24 cellular contexts compared by ENCODE assay signal in genomic region chr1:170261669-170262068, GRCh38.
DNase-seq lines count a peak whose midpoint lies in the region; ATAC-seq, FAIRE-seq and TF ChIP-seq lines count a peak whose summit lies in the region.
"Had no signal": no experiment of that assay in that cellular context is flagged by ENCODE, and none has a peak within 500 bp of the region (broad histone marks: within the 10 kb centered on the region; RNA-seq: fewer than 3 reads in every experiment).

No MANE protein-coding gene starts in this region.

- H3K4me1 ChIP-seq in osteoblast (ENCODE audit: insufficient read depth, low read length) (peaks cover 4% of the 10 kb centered on the region), colonic mucosa (no peaks in the 10 kb centered on the region)
- H3K4me1 ChIP-seq: BLaER1, body of pancreas, HAP-1, left lung had no signal

- FAIRE-seq in D721Med (lab: Jason Lieb, UNC), result peak; percentile 25
- FAIRE-seq: endothelial cell of umbilical vein, G401.6, GM12878 had no signal

- intact Hi-C loops in colonic mucosa (cut with DNase I), result no loop called here

- no peak overlapping the region for H3K27ac ChIP-seq in osteoblast (ENCODE audit: low read depth, low read length)
- no peak overlapping the region for H3K27ac ChIP-seq in colonic mucosa
- H3K27ac ChIP-seq: BLaER1, body of pancreas, left lung, neutrophil, tibial nerve had no signal

- H3K4me2 ChIP-seq in osteoblast (ENCODE audit: insufficient read depth, low read length), result peak overlapping the region; percentile 50
- H3K4me2 ChIP-seq: BLaER1 had no signal

- H3K9ac ChIP-seq in colonic mucosa (ENCODE audit: low read depth in 2 of 2, low read length in 2 of 2), result no peak overlapping the region
- H3K9ac ChIP-seq: BLaER1 had no signal

- H2AFZ ChIP-seq in osteoblast (ENCODE audit: low read length), result peak overlapping the region; percentile 74

- no peaks in the 10 kb centered on the region for H3K79me2 ChIP-seq in osteoblast (ENCODE audit: insufficient read depth, low read length)

- no peaks in the 10 kb centered on the region for H3K36me3 ChIP-seq in osteoblast (ENCODE audit: insufficient read depth, low read length)
- no peaks in the 10 kb centered on the region for H3K36me3 ChIP-seq in colonic mucosa
- H3K36me3 ChIP-seq: BLaER1, HAP-1, left lung, MG63, neutrophil, tibial nerve had no signal

- ATAC-seq in HG02610 (IDR thresholded peaks at IDR 0.05; ENCODE audit: unreplicated experiment), result no peak
- ATAC-seq: body of pancreas; GM12878; left lung; stimulated activated memory B cell treated with anti-CD40 and anti-IgM and Interleukin-4, amounts not matched to agents 10 μg/mL and 1 μg/mL and 100 μg/mL, for 72 hours had no signal

- no peaks in the 10 kb centered on the region for H3K27me3 ChIP-seq in osteoblast (ENCODE audit: insufficient read depth, low read length)
- no peaks in the 10 kb centered on the region for H3K27me3 ChIP-seq in colonic mucosa
- H3K27me3 ChIP-seq: BLaER1, body of pancreas, left lung, MG63, neutrophil, tibial nerve had no signal

- TF ChIP-seq CTCF in D721Med (IDR thresholded peaks at IDR 0.05; ENCODE audit: insufficient read depth, missing control alignments) (no peak), osteoblast (IDR thresholded peaks at IDR 0.05; ENCODE audit: extremely low read depth, low read depth, low read length) (no peak), colonic mucosa (IDR thresholded peaks at IDR 0.05) (no peak)

- no peak overlapping the region for H3K4me3 ChIP-seq in osteoblast (ENCODE audit: insufficient read depth, low read length)
- no peak overlapping the region for H3K4me3 ChIP-seq in colonic mucosa
- H3K4me3 ChIP-seq: BLaER1, body of pancreas, GM12878, HAP-1, left lung, MG63, tibial nerve had no signal

- DNase-seq in D721Med (ENCODE audit: insufficient read length, low spot score) (no peak), NCI-H2227 treated with DMSO at 0.1 percent for 48 hours (lab: John Stamatoyannopoulos, UW) (peak; percentile 80), epidermal melanocyte (ENCODE audit: insufficient read length, low spot score) (peak; percentile 30), osteoblast (ENCODE audit: insufficient read length, low spot score, missing footprints) (no peak), colonic mucosa (no peak), NCI-H187 treated with DMSO at 0.1 percent for 48 hours (lab: John Stamatoyannopoulos, UW) (no peak), retina (no peak)
- DNase-seq: activated CD4-positive, CD25-positive, alpha-beta regulatory T cell; activated T-cell treated with anti-CD3 and anti-CD28 coated beads, Interleukin-2, amount 50 U/mL, for 48 hours; body of pancreas; Calu3; cortex of kidney; left lung; MG63; T1000 had no signal

- H3K9me3 ChIP-seq in osteoblast (ENCODE audit: low read depth, low read length), result no peaks in the 10 kb centered on the region
- no peaks in the 10 kb centered on the region for H3K9me3 ChIP-seq in colonic mucosa
- H3K9me3 ChIP-seq: BLaER1, body of pancreas, HAP-1, left lung, MG63, neutrophil, tibial nerve had no signal

- no peaks in the 10 kb centered on the region for H4K20me1 ChIP-seq in osteoblast (ENCODE audit: insufficient read depth, low read length)
- H4K20me1 ChIP-seq: BLaER1 had no signal

Comparison
In these comparisons a context has a peak if more than half of its experiments do, and no peak if none do; other contexts are left out.
1. DNase-seq: peak in NCI-H2227 treated with DMSO at 0.1 percent for 48 hours (single experiment) and epidermal melanocyte (single experiment); none in D721Med (single experiment), osteoblast (single experiment), colonic mucosa (single experiment), NCI-H187 treated with DMSO at 0.1 percent for 48 hours (single experiment) and retina (single experiment).